ENCODE assay signal across 10 cellular contexts in genomic region chr6:118668761-118669411, GRCh38. TPM values are rescaled to one million over a fixed set of nuclear protein-coding genes. Genes with fewer than 3 reads are reported as not detected.
DNase-seq lines count a peak whose midpoint lies in the region; ATAC-seq, FAIRE-seq and TF ChIP-seq lines count a peak whose summit lies in the region.
"Had no signal": no experiment of that assay in that cellular context is flagged by ENCODE, and none has a peak within 500 bp of the region (broad histone marks: within the 10 kb centered on the region; RNA-seq: fewer than 3 reads in every experiment).

No MANE protein-coding gene starts in this region.

- no peak overlapping the region for H2AFZ ChIP-seq in fibroblast of lung (ENCODE audit: low read length)

- peak overlapping the region; percentile 5 for H3K27ac ChIP-seq in fibroblast of lung (ENCODE audit: insufficient read depth, low read length)
- H3K27ac ChIP-seq: ovary had no signal

- no peaks in the 10 kb centered on the region for H3K9me3 ChIP-seq in fibroblast of lung (ENCODE audit: control insufficient read depth, insufficient read depth, low read depth, low read length)
- H3K9me3 ChIP-seq: ovary had no signal

- peaks cover 20% of the 10 kb centered on the region for H3K4me1 ChIP-seq in fibroblast of lung (ENCODE audit: control insufficient read depth, extremely low read depth, insufficient read depth, low read length)

- TF ChIP-seq CTCF in fibroblast of lung (conservative IDR thresholded peaks at IDR 0.05 in 1 of 2, IDR thresholded peaks at IDR 0.05 in 1 of 2; ENCODE audit: low read depth in 1 of 2, low read length in 2 of 2) = no peak

- H3K4me2 ChIP-seq in fibroblast of lung (ENCODE audit: extremely low read depth, insufficient read depth, low read length) = peak overlapping the region; percentile 44

- no peaks in the 10 kb centered on the region for H4K20me1 ChIP-seq in fibroblast of lung (ENCODE audit: control insufficient read depth, extremely low read depth, insufficient read depth, low read length)

- no peak overlapping the region for H3K9ac ChIP-seq in fibroblast of lung (ENCODE audit: insufficient read depth, low read length)

- no peak for TF ChIP-seq POLR2A in GM12891 (IDR thresholded peaks at IDR 0.05; ENCODE audit: low read depth, low read length)

- H3K4me3 ChIP-seq in fibroblast of lung (replicated peaks in 1 of 4; ENCODE audit: control extremely low read depth in 1 of 4, insufficient read depth in 1 of 4, low read depth in 3 of 4, low read length in 4 of 4) = no peak overlapping the region
- H3K4me3 ChIP-seq: ovary had no signal

- peak; percentile 66 for FAIRE-seq in GM12891 (lab: Jason Lieb, UNC)
- FAIRE-seq: colon had no signal

- DNase-seq in GM12891 (ENCODE audit: insufficient read length, low spot score) = no peak
- DNase-seq in OCI-M1 (lab: John Stamatoyannopoulos, UW) = peak; percentile 77
- peak; percentile 80 to 85 for DNase-seq in fibroblast of lung (ENCODE audit: low read depth in 2 of 2)
- DNase-seq in sciatic nerve (ENCODE audit: low spot score) = no peak
- no peak for DNase-seq in NK-92 (lab: John Stamatoyannopoulos, UW; ENCODE audit: unreplicated experiment)
- DNase-seq in cerebellar cortex (ENCODE audit: low spot score) = no peak
- no peak for DNase-seq in NOMO-1 (lab: John Stamatoyannopoulos, UW; ENCODE audit: unreplicated experiment in 2 of 2)
- DNase-seq: NCI-H345, ovary had no signal

- no peaks in the 10 kb centered on the region for H3K36me3 ChIP-seq in fibroblast of lung (ENCODE audit: control insufficient read depth, insufficient read depth, low read length)
- H3K36me3 ChIP-seq: ovary had no signal

- intact Hi-C loops in sciatic nerve (cut with DNase I) = no loop called here

- no peaks in the 10 kb centered on the region for H3K79me2 ChIP-seq in fibroblast of lung (ENCODE audit: control insufficient read depth, insufficient read depth, low read length)

- peak; percentile 35 for ATAC-seq in sciatic nerve

- H3K27me3 ChIP-seq in fibroblast of lung (ENCODE audit: control insufficient read depth, insufficient read depth, low read length) = no peaks in the 10 kb centered on the region
- H3K27me3 ChIP-seq: ovary had no signal

TF ChIP-seq in GM12891, 5 proteins besides CTCF, POLR2A, EP300 and RAD21:
- TF ChIP-seq TAF1 (IDR thresholded peaks at IDR 0.05; ENCODE audit: low read depth, low read length) = no peak

RNA-seq across cellular contexts. Expression of gene CEP85L, which starts 17.5 kb away (rescaled TPM):
- 6.6 TPM for polyA plus RNA-seq in GM12891 (2012; ENCODE audit: low read depth, missing spikeins)
- total RNA-seq in fibroblast of lung (18.5 and 22.0 TPM in 2 replicates), sciatic nerve (50.4 TPM)
- polyA plus RNA-seq in fibroblast of lung = 6.4 and 7.3 TPM in 2 replicates
- polyA plus RNA-seq in fibroblast of lung (2012) = 3.2 and 4.7 TPM in 2 replicates
- polyA minus RNA-seq in fibroblast of lung (ENCODE audit: low replicate concordance) = 8.4 and 23.9 TPM in 2 replicates

Comparison
In these comparisons a context has a peak if more than half of its experiments do, and no peak if none do; other contexts are left out.
1. DNase-seq: peak in OCI-M1 (single experiment) and fibroblast of lung (2 of 2); none in GM12891 (single experiment), sciatic nerve (single experiment), NK-92 (single experiment), cerebellar cortex (single experiment) and NOMO-1 (0 of 2).